ENCODE assay signal across 15 cellular contexts in genomic region chr3:31546152-31546551, GRCh38. TPM values are rescaled to one million over a fixed set of nuclear protein-coding genes. Genes with fewer than 3 reads are reported as not detected.
A peak's percentile ranks its signal among the peaks of the same experiment; 100 is the strongest.
DNase-seq lines count a peak whose midpoint lies in the region; ATAC-seq and TF ChIP-seq lines count a peak whose summit lies in the region.
"Had no signal": no experiment of that assay in that cellular context is flagged by ENCODE, and none has a peak within 500 bp of the region (broad histone marks: within the 10 kb centered on the region; RNA-seq: fewer than 3 reads in every experiment).

No MANE protein-coding gene starts in this region.

- H3K27me3 ChIP-seq in left ventricle myocardium inferior (ENCODE audit: low read depth) (no peaks in the 10 kb centered on the region), mammary epithelial cell (ENCODE audit: insufficient read depth, low read length) (no peaks in the 10 kb centered on the region), left lung (no peaks in the 10 kb centered on the region)

- H3K4me3 ChIP-seq in left ventricle myocardium inferior (no peak overlapping the region), mammary epithelial cell (replicated peaks in 1 of 3; ENCODE audit: insufficient read depth in 1 of 3, low read depth in 2 of 3, low read length in 3 of 3) (no peak overlapping the region), left lung (no peak overlapping the region)
- H3K4me3 ChIP-seq: prostate gland had no signal

- in situ Hi-C loops in mammary epithelial cell (cut with MboI; ENCODE audit: low sequenced_read_pairs in 2 of 2) = no loop called here

- no peak overlapping the region for H2AFZ ChIP-seq in mammary epithelial cell (ENCODE audit: low read depth, low read length)

- peaks cover 84% of the 10 kb centered on the region for H3K4me1 ChIP-seq in left ventricle myocardium inferior
- peaks cover 6% of the 10 kb centered on the region for H3K4me1 ChIP-seq in mammary epithelial cell (ENCODE audit: insufficient read depth, low read length)
- H3K4me1 ChIP-seq in left lung = peaks cover 6 to 78% of the 10 kb centered on the region in 2 donors
- H3K4me1 ChIP-seq: prostate gland had no signal

- DNase-seq in Right ventricle myocardium superior = no peak
- DNase-seq in left ventricle myocardium inferior = no peak
- peak; percentile 35 for DNase-seq in mammary epithelial cell
- no peak for DNase-seq in left lung
- DNase-seq in DMS53 treated with DMSO at 0.1 percent for 48 hours (lab: John Stamatoyannopoulos, UW; ENCODE audit: unreplicated experiment) = no peak
- no peak for DNase-seq in NCI-H146 treated with DMSO at 0.1 percent for 48 hours (lab: John Stamatoyannopoulos, UW; ENCODE audit: unreplicated experiment)
- no peak for DNase-seq in GM19240 (ENCODE audit: insufficient read length, low spot score)
- DNase-seq: EL; HFFc6; midbrain; OCI-M1; stimulated activated CD4-positive, alpha-beta T cell treated with anti-CD3 and anti-CD28 coated beads, Interleukin-1b, Interleukin-23, amount 100 ng/mL, for 48 hours; T-helper 1 cell had no signal

- CTCF ChIA-PET in mammary epithelial cell (lab: Charles Lee; ENCODE audit: low non-redundant PET) = no interaction called here

- intact Hi-C loops in Right ventricle myocardium superior (cut with DNase I) = no loop called here
- intact Hi-C loops in left ventricle myocardium inferior (cut with micrococcal nuclease) = no loop called here
- intact Hi-C loops in mammary epithelial cell (cut with micrococcal nuclease) = no loop called here
- intact Hi-C loops in left lung (cut with DNase I) = no loop called here

- no peak overlapping the region for H3K27ac ChIP-seq in left ventricle myocardium inferior (replicated peaks)
- no peak overlapping the region for H3K27ac ChIP-seq in mammary epithelial cell (ENCODE audit: insufficient read depth, low read depth, low read length)
- no peak overlapping the region for H3K27ac ChIP-seq in left lung
- H3K27ac ChIP-seq: prostate gland had no signal

- H3K9ac ChIP-seq in mammary epithelial cell (ENCODE audit: insufficient read depth, low read length) = no peak overlapping the region

- BruUV-seq in mammary epithelial cell (replicated peaks; lab: Mats Ljungman, UMichigan) = no TSS peak

- TF ChIP-seq CTCF in left ventricle myocardium inferior (IDR thresholded peaks at IDR 0.05; ENCODE audit: borderline replicate concordance) = no peak
- TF ChIP-seq CTCF in mammary epithelial cell (conservative IDR thresholded peaks at IDR 0.05 in 1 of 2, IDR thresholded peaks at IDR 0.05 in 1 of 2; ENCODE audit: extremely low read depth in 1 of 2, insufficient read depth in 1 of 2, low read depth in 1 of 2, low read length in 2 of 2) = no peak
- no peak for TF ChIP-seq CTCF in left lung (IDR thresholded peaks at IDR 0.05)

- H4K20me1 ChIP-seq in mammary epithelial cell (ENCODE audit: insufficient read depth, low read length) = no peaks in the 10 kb centered on the region

- H3K79me2 ChIP-seq in mammary epithelial cell (ENCODE audit: insufficient read depth, low read length) = peaks cover 95% of the 10 kb centered on the region

- H3K9me3 ChIP-seq in left ventricle myocardium inferior (replicated peaks) (no peaks in the 10 kb centered on the region), mammary epithelial cell (replicated peaks; ENCODE audit: insufficient read depth, low read length) (no peaks in the 10 kb centered on the region), left lung (no peaks in the 10 kb centered on the region)
- H3K9me3 ChIP-seq: prostate gland had no signal

- ATAC-seq in Right ventricle myocardium superior (ENCODE audit: poor library complexity) = peak; percentile 55
- ATAC-seq in left lung = peak; percentile 38
- no peak for ATAC-seq in GM19328 (IDR thresholded peaks at IDR 0.05; ENCODE audit: unreplicated experiment)

- H3K36me3 ChIP-seq in left ventricle myocardium inferior = no peaks in the 10 kb centered on the region
- H3K36me3 ChIP-seq in mammary epithelial cell (ENCODE audit: insufficient read depth, low read length) = no peaks in the 10 kb centered on the region
- H3K36me3 ChIP-seq in left lung = no peaks in the 10 kb centered on the region
- H3K36me3 ChIP-seq: prostate gland had no signal

- dilution Hi-C loops in mammary epithelial cell (cut with HindIII; ENCODE audit: low sequenced_read_pairs) = no loop called here

- WGBS in mammary epithelial cell (ENCODE audit: low coverage, missing lambda C conversion rate) = 100% methylated on average over 1 of the region's 1 CpG

- no peak overlapping the region for H3K4me2 ChIP-seq in mammary epithelial cell (ENCODE audit: insufficient read depth, low read depth, low read length)

RNA-seq across cellular contexts. Expression of gene STT3B, which starts 13.4 kb away (rescaled TPM):
- total RNA-seq in Right ventricle myocardium superior = 85.3 TPM
- 82.1 TPM for total RNA-seq in left ventricle myocardium inferior
- total RNA-seq in mammary epithelial cell = 100 to 1,000 TPM in 1 of 2 donors, 10 to 100 TPM in 1; 93.2 to 149 TPM
- 50.8 TPM for polyA plus RNA-seq in mammary epithelial cell
- polyA minus RNA-seq in mammary epithelial cell = 91.9 TPM
- total RNA-seq in left lung = 100 to 1,000 TPM; 127 to 139 TPM
